In the genomic region with DNA sequence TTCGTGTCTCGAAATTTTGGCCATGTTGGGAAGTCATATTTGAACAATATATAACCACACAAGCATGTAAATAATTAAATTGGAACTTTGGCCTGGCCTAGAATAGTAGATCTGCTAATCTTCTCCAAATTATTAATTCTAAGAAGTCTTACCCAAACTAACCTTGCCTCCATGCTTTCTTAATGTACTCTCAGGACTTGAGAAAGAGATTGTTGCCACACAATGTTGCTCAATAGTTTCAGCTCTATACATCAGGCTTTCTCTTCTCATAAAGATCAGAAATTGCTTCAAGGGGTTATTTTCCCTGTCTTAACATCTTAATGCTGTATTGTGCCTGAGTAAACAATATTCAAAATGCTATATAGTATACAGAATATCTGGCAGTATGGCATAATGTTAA, we compare ENCODE assay signal across 15 cellular contexts.
"Had no signal": no experiment of that assay in that cellular context is flagged by ENCODE, and none has a peak within 500 bp of the region (broad histone marks: within the 10 kb centered on the region; RNA-seq: fewer than 3 reads in every experiment).

No MANE protein-coding gene starts in this region.

- H3K4me2 ChIP-seq: hepatocyte had no signal

- H3K9me3 Mint-ChIP-seq: activated CD4-positive, alpha-beta memory T cell treated with anti-CD3 and anti-CD28 coated beads, Interleukin-2, amount 10 ng/mL, durations not matched to agents 7 days and 5 days; T-cell had no signal

- H3K36me3 Mint-ChIP-seq: stimulated activated memory B cell treated with anti-CD40 and anti-IgM and Interleukin-4, amounts not matched to agents 10 μg/mL and 1 μg/mL and 100 μg/mL, for 72 hours; T-cell had no signal

- ATAC-seq: activated CD4-positive, alpha-beta T cell treated with anti-CD3 and anti-CD28 coated beads for 36 hours; left ventricle myocardium superior; stimulated activated memory B cell treated with anti-CD40 and anti-IgM and Interleukin-4, amounts not matched to agents 10 μg/mL and 1 μg/mL and 100 μg/mL, for 72 hours; T-cell had no signal

- DNase-seq: activated CD4-positive, alpha-beta memory T cell treated with anti-CD3 and anti-CD28 coated beads, Interleukin-2, amount 10 ng/mL, durations not matched to agents 7 days and 5 days; activated CD4-positive, alpha-beta T cell treated with anti-CD3 and anti-CD28 coated beads for 36 hours; effector CD4-positive, alpha-beta T cell; left ventricle myocardium superior; retina; small intestine; substantia nigra; T-cell; T1000; trophoblast cell; WERI-Rb-1 had no signal

- H3K4me3 Mint-ChIP-seq: activated CD4-positive, alpha-beta memory T cell treated with anti-CD3 and anti-CD28 coated beads, Interleukin-2, amount 10 ng/mL, durations not matched to agents 7 days and 5 days; activated CD4-positive, alpha-beta T cell treated with anti-CD3 and anti-CD28 coated beads for 36 hours; stimulated activated memory B cell treated with anti-CD40 and anti-IgM and Interleukin-4, amounts not matched to agents 10 μg/mL and 1 μg/mL and 100 μg/mL, for 72 hours; T-cell had no signal

- H3K27me3 ChIP-seq: cardiac muscle cell, hepatocyte had no signal

- H3K36me3 ChIP-seq: cardiac muscle cell, WERI-Rb-1 had no signal

- H3K27ac Mint-ChIP-seq: activated CD4-positive, alpha-beta memory T cell treated with anti-CD3 and anti-CD28 coated beads, Interleukin-2, amount 10 ng/mL, durations not matched to agents 7 days and 5 days; activated CD4-positive, alpha-beta T cell treated with anti-CD3 and anti-CD28 coated beads for 36 hours; stimulated activated memory B cell treated with anti-CD40 and anti-IgM and Interleukin-4, amounts not matched to agents 10 μg/mL and 1 μg/mL and 100 μg/mL, for 72 hours; T-cell had no signal

- H3K79me2 ChIP-seq: hepatocyte had no signal

- H3K27ac ChIP-seq: cardiac muscle cell, coronary artery, hepatocyte, WERI-Rb-1 had no signal

- H2AFZ ChIP-seq: hepatocyte had no signal

- H3K4me3 ChIP-seq: cardiac muscle cell, coronary artery, hepatocyte had no signal

- H3K4me1 Mint-ChIP-seq: activated CD4-positive, alpha-beta memory T cell treated with anti-CD3 and anti-CD28 coated beads, Interleukin-2, amount 10 ng/mL, durations not matched to agents 7 days and 5 days; activated CD4-positive, alpha-beta T cell treated with anti-CD3 and anti-CD28 coated beads for 36 hours; stimulated activated memory B cell treated with anti-CD40 and anti-IgM and Interleukin-4, amounts not matched to agents 10 μg/mL and 1 μg/mL and 100 μg/mL, for 72 hours; T-cell had no signal
